In genomic region chr9:7174301-7174700, GRCh38 we compare ENCODE assay signal across 20 cellular contexts.
DNase-seq lines count a peak whose midpoint lies in the region; ATAC-seq, FAIRE-seq and TF ChIP-seq lines count a peak whose summit lies in the region.
"Had no signal": no experiment of that assay in that cellular context is flagged by ENCODE, and none has a peak within 500 bp of the region (broad histone marks: within the 10 kb centered on the region; RNA-seq: fewer than 3 reads in every experiment).

No MANE protein-coding gene starts in this region.

- no peak overlapping the region for H3K9ac ChIP-seq in kidney (ENCODE audit: low read length in 2 of 2)

- H3K27ac ChIP-seq in psoas muscle (no peak overlapping the region), kidney (ENCODE audit: low read depth in 2 of 2, low read length in 2 of 2) (no peak overlapping the region)

- no peak for DNase-seq in activated naive CD4-positive, alpha-beta T cell treated with anti-CD3 and anti-CD28 coated beads, Interleukin-2, amount 50 U/mL, for 72 hours (ENCODE audit: low spot score in 2 of 2)
- DNase-seq in activated naive CD4-positive, alpha-beta T cell treated with anti-CD3 and anti-CD28 coated beads for 36 hours, result no peak
- no peak for DNase-seq in WTC11 (ENCODE audit: low spot score)
- DNase-seq in memory B cell (ENCODE audit: low spot score in 2 of 2), result no peak
- no peak for DNase-seq in psoas muscle
- no peak for DNase-seq in activated T-cell treated with anti-CD3 and anti-CD28 coated beads for 4 hours
- no peak for DNase-seq in kidney
- DNase-seq: C1 segment of cervical spinal cord; Calu3; CD4-positive, alpha-beta memory T cell; COR-L47; DMS79 treated with DMSO at 0.1 percent for 48 hours; GF-D8; GOT3; HFFc6 had no signal

- whole genome bisulfite sequencing in psoas muscle, 3 donors, result 36 to 67% (median 36%) methylated on average over 7 of the region's 7 CpGs

- H3K9me3 Mint-ChIP-seq in activated naive CD4-positive, alpha-beta T cell treated with anti-CD3 and anti-CD28 coated beads, Interleukin-2, amount 50 U/mL, for 72 hours, result peaks cover 0 to 9% of the 10 kb centered on the region in 2 donors
- no peaks in the 10 kb centered on the region for H3K9me3 Mint-ChIP-seq in activated naive CD4-positive, alpha-beta T cell treated with anti-CD3 and anti-CD28 coated beads for 36 hours
- no peaks in the 10 kb centered on the region for H3K9me3 Mint-ChIP-seq in WTC11
- H3K9me3 Mint-ChIP-seq in memory B cell, result no peaks in the 10 kb centered on the region
- H3K9me3 Mint-ChIP-seq: HFFc6 had no signal

- H3K36me3 ChIP-seq in psoas muscle (ENCODE audit: insufficient read depth in 1 of 2, low read depth in 1 of 2) (peaks cover 0 to 4% of the 10 kb centered on the region in 2 donors), kidney (ENCODE audit: control insufficient read depth in 1 of 2, insufficient read depth in 2 of 2, low read length in 2 of 2) (peaks cover 0 to 2% of the 10 kb centered on the region in 2 donors)
- H3K36me3 ChIP-seq: HAP-1 had no signal

- H3K4me1 Mint-ChIP-seq in activated naive CD4-positive, alpha-beta T cell treated with anti-CD3 and anti-CD28 coated beads for 36 hours (ENCODE audit: low read depth), result peaks cover 2% of the 10 kb centered on the region
- H3K4me1 Mint-ChIP-seq in WTC11 (peaks cover 17% of the 10 kb centered on the region), memory B cell (peaks cover 7% of the 10 kb centered on the region)

- H3K9me3 ChIP-seq in psoas muscle, result no peaks in the 10 kb centered on the region
- H3K9me3 ChIP-seq in kidney (ENCODE audit: control insufficient read depth in 1 of 2, low read length in 2 of 2), result no peaks in the 10 kb centered on the region
- H3K9me3 ChIP-seq: HAP-1 had no signal

- peaks cover 23% of the 10 kb centered on the region for H3K4me1 ChIP-seq in psoas muscle
- no peaks in the 10 kb centered on the region for H3K4me1 ChIP-seq in kidney (ENCODE audit: control insufficient read depth in 1 of 2, insufficient read depth in 1 of 2, low read depth in 1 of 2, low read length in 2 of 2)

- H3K27me3 Mint-ChIP-seq in activated naive CD4-positive, alpha-beta T cell treated with anti-CD3 and anti-CD28 coated beads for 36 hours (ENCODE audit: low read depth), result no peaks in the 10 kb centered on the region
- H3K27me3 Mint-ChIP-seq in WTC11 (ENCODE audit: low read depth) (no peaks in the 10 kb centered on the region), memory B cell (no peaks in the 10 kb centered on the region)
- H3K27me3 Mint-ChIP-seq: CD4-positive, alpha-beta memory T cell had no signal

- H3K27me3 ChIP-seq in psoas muscle (ENCODE audit: insufficient read depth in 3 of 3, low read length in 2 of 3), result no peaks in the 10 kb centered on the region

- H3K36me3 Mint-ChIP-seq in activated naive CD4-positive, alpha-beta T cell treated with anti-CD3 and anti-CD28 coated beads, Interleukin-2, amount 50 U/mL, for 72 hours, result peaks cover 18 to 39% of the 10 kb centered on the region in 2 donors
- H3K36me3 Mint-ChIP-seq in activated naive CD4-positive, alpha-beta T cell treated with anti-CD3 and anti-CD28 coated beads for 36 hours (ENCODE audit: low read depth), result peaks cover 61% of the 10 kb centered on the region
- peaks cover 10% of the 10 kb centered on the region for H3K36me3 Mint-ChIP-seq in WTC11
- peaks cover 48% of the 10 kb centered on the region for H3K36me3 Mint-ChIP-seq in memory B cell

- CTCF ChIA-PET in activated naive CD4-positive, alpha-beta T cell treated with anti-CD3 and anti-CD28 coated beads for 36 hours (lab: Charles Lee), result no interaction called here
- CTCF ChIA-PET in WTC11 (lab: Charles Lee), result interaction anchor here (0.6 to 2.9 kb wide), 5 partner anchors 11 to 187 kb away, joined by 3 to 11 read pairs (median 8); no protein-coding TSS in a partner anchor

- POLR2A ChIA-PET in WTC11 (lab: Charles Lee), result no interaction called here

- intact Hi-C loops in activated naive CD4-positive, alpha-beta T cell treated with anti-CD3 and anti-CD28 coated beads for 36 hours (cut with micrococcal nuclease), result no loop called here
- intact Hi-C loops in psoas muscle (cut with DNase I), result no loop called here
- intact Hi-C loops in kidney (cut with DNase I), result no loop called here

- H3K4me3 ChIP-seq in psoas muscle (no peak overlapping the region), kidney (ENCODE audit: low read length in 2 of 2) (no peak overlapping the region)
- H3K4me3 ChIP-seq: HAP-1 had no signal

- H3K27ac Mint-ChIP-seq in activated naive CD4-positive, alpha-beta T cell treated with anti-CD3 and anti-CD28 coated beads, Interleukin-2, amount 50 U/mL, for 72 hours, result peak overlapping the region; percentile 5 to 31
- H3K27ac Mint-ChIP-seq in activated naive CD4-positive, alpha-beta T cell treated with anti-CD3 and anti-CD28 coated beads for 36 hours, result no peak overlapping the region
- H3K27ac Mint-ChIP-seq in WTC11 (peak overlapping the region; percentile 13; the same call in 1 of the 2 replicates), memory B cell (peak overlapping the region; percentile 37)
- H3K27ac Mint-ChIP-seq: HFFc6 had no signal

- TF ChIP-seq CTCF in WTC11 (IDR thresholded peaks at IDR 0.05), result no peak
- TF ChIP-seq CTCF in psoas muscle (IDR thresholded peaks at IDR 0.05), result no peak
- TF ChIP-seq CTCF in kidney (IDR thresholded peaks at IDR 0.05; ENCODE audit: borderline replicate concordance, extremely low read depth, insufficient read depth), result no peak

- no peak for FAIRE-seq in kidney (lab: Jason Lieb, UNC)
- FAIRE-seq: GM12891, GM18507, H54 had no signal

- no peak for ATAC-seq in activated naive CD4-positive, alpha-beta T cell treated with anti-CD3 and anti-CD28 coated beads, Interleukin-2, amount 50 U/mL, for 72 hours
- ATAC-seq in WTC11, result no peak
- no peak for ATAC-seq in memory B cell (ENCODE audit: low read depth)
- ATAC-seq in psoas muscle, result peak; percentile 46 to 75 (median 62)
- no peak for ATAC-seq in SK-N-SH treated with all-trans-retinoic acid at 6 μM for 48 hours

- no peak overlapping the region for H3K4me3 Mint-ChIP-seq in activated naive CD4-positive, alpha-beta T cell treated with anti-CD3 and anti-CD28 coated beads for 36 hours
- H3K4me3 Mint-ChIP-seq in WTC11 (no peak overlapping the region), memory B cell (no peak overlapping the region)
- H3K4me3 Mint-ChIP-seq: HFFc6 had no signal

TF ChIP-seq in WTC11, 78 proteins besides CTCF, POLR2A, EP300 and RAD21 (continues in another document):
- TF ChIP-seq PRDM15 (CRISPR knock-in tag; IDR thresholded peaks at IDR 0.05), result no peak

TF ChIP-seq in SK-N-SH treated with all-trans-retinoic acid at 6 μM for 48 hours, 23 proteins besides CTCF, POLR2A, EP300 and RAD21:
- no peak for TF ChIP-seq OSR1 (CRISPR knock-in tag; IDR thresholded peaks at IDR 0.05)
- no peak for TF ChIP-seq GLIS3 (CRISPR knock-in tag; IDR thresholded peaks at IDR 0.05)
- TF ChIP-seq ZNF70 (CRISPR knock-in tag; IDR thresholded peaks at IDR 0.05), result no peak

Comparison
In these comparisons a context has a peak if more than half of its experiments do, and no peak if none do; other contexts are left out.
1. ATAC-seq: peak in psoas muscle (4 of 4); none in activated naive CD4-positive, alpha-beta T cell treated with anti-CD3 and anti-CD28 coated beads, Interleukin-2, amount 50 U/mL, for 72 hours (0 of 2), WTC11 (single experiment), memory B cell (single experiment) and SK-N-SH treated with all-trans-retinoic acid at 6 μM for 48 hours (single experiment).